In the genomic region with DNA sequence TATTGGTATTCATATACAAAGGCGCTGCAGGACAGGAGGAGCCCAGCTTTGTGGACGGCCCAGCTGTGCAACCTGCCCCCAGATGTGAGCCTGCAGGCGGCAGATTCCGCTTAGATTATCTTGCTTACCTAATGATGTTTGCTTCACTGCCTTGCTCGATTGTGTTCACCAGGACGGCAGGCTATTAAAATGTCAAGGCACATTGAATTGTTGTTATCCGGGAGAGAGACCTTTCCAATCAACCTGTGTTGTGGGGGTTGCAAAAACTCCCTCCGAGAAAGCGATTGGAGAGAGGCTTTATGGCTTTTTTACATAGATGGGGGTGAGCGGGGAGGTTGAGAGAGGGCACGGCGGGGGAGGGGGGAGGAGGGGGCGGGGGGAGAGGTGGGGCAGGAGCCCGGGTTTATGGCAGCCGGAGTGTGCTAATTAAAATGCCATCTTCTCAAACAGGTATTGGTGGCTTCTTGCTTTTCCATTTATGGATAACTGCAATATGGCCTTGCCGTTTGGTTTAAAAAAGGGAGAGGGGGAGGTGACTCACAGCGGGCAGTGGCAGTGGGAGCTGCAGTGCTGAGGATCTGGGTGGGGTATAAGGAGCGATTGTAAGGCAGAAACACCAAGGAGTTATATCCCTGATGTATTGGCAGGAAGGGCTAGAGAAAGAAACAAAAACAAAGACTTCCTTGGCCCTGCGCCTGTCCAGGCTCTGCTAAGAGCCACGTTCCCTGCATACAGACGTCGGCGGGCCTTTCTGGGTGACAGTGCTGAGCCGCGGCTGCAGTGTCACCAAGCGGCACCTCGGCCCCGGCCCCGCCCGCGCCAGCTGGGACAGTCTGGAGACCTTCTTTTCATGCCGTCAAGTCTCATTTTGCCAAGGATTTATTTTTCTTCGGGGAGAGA, we compare ENCODE assay signal across 8 cellular contexts.
DNase-seq lines count a peak whose midpoint lies in the region; ATAC-seq lines count a peak whose summit lies in the region.

No MANE protein-coding gene starts in this region.

- H4K91ac ChIP-seq in mesenchymal stem cell (ENCODE audit: low read length) = no peak overlapping the region

- H3K18ac ChIP-seq in mesenchymal stem cell (ENCODE audit: low read depth in 1 of 2, low read length in 2 of 2) = peak overlapping the region in 1 of 2 experiments; percentile 56

- peak overlapping the region; percentile 62 for H4K8ac ChIP-seq in mesenchymal stem cell (ENCODE audit: low read length)

- H3K4me2 ChIP-seq in mesenchymal stem cell (ENCODE audit: low read length, poor library complexity, severe bottlenecking) = peak overlapping the region; percentile 83

- H2BK120ac ChIP-seq in mesenchymal stem cell (ENCODE audit: low read depth, low read length) = no peak overlapping the region

- no peak overlapping the region for H3K23ac ChIP-seq in mesenchymal stem cell (ENCODE audit: low read length in 2 of 2)

- H2BK15ac ChIP-seq in mesenchymal stem cell (ENCODE audit: low read depth, poor library complexity, severe bottlenecking) = no peak overlapping the region

- no peak overlapping the region for H3K27ac ChIP-seq in mesenchymal stem cell (ENCODE audit: low read length, poor library complexity, severe bottlenecking)

- H2BK12ac ChIP-seq in mesenchymal stem cell (ENCODE audit: low read length in 2 of 2) = peak overlapping the region in 1 of 2 experiments; percentile 4

- peak overlapping the region; percentile 90 for H2AFZ ChIP-seq in mesenchymal stem cell (ENCODE audit: low read depth, low read length)

- H3K36me3 ChIP-seq in endocrine pancreas (ENCODE audit: control insufficient read depth, insufficient read depth, low read length) = no peaks in the 10 kb centered on the region
- no peaks in the 10 kb centered on the region for H3K36me3 ChIP-seq in mesenchymal stem cell (ENCODE audit: control insufficient read depth in 1 of 2, insufficient read depth in 2 of 2, low read depth in 1 of 2, low read length in 2 of 2)

- no peak overlapping the region for H2AK5ac ChIP-seq in mesenchymal stem cell (ENCODE audit: low read length, severe bottlenecking)

- H3K9me3 ChIP-seq in endocrine pancreas (ENCODE audit: control insufficient read depth, low read length) (no peaks in the 10 kb centered on the region), mesenchymal stem cell (ENCODE audit: control insufficient read depth, low read length) (no peaks in the 10 kb centered on the region)

- peak overlapping the region; percentile 96 for H3K9ac ChIP-seq in endocrine pancreas (ENCODE audit: control insufficient read depth, insufficient read depth, low read length)
- peak overlapping the region; percentile 98 for H3K9ac ChIP-seq in mesenchymal stem cell (ENCODE audit: low read length)

- no peak overlapping the region for H3K4ac ChIP-seq in mesenchymal stem cell (ENCODE audit: low read depth in 1 of 2, low read length in 2 of 2)

- DNase-seq in AG20443 (ENCODE audit: low spot score) (peak; percentile 73), NCI-H446 treated with DMSO at 0.1 percent for 48 hours (lab: John Stamatoyannopoulos, UW) (peak; percentile 14), mesenchymal stem cell (peak; percentile 34)
- peak; percentile 36 to 37 (median 36) for DNase-seq in activated CD8-positive, alpha-beta memory T cell treated with anti-CD3 and anti-CD28 coated beads for 48 hours (ENCODE audit: low read depth in 2 of 3, low spot score in 2 of 3)
- peak; percentile 14 for DNase-seq in stimulated activated CD8-positive, alpha-beta memory T cell treated with anti-CD3 and anti-CD28 coated beads, Interleukin-15, amount 100 ng/mL, for 1 hour (ENCODE audit: low read depth)

- H3K4me1 ChIP-seq in endocrine pancreas (ENCODE audit: control insufficient read depth, insufficient read depth, low read length) = no peaks in the 10 kb centered on the region
- H3K4me1 ChIP-seq in mesenchymal stem cell (ENCODE audit: control insufficient read depth, insufficient read depth, low read depth, low read length) = peaks cover 9% of the 10 kb centered on the region

- ATAC-seq in GM18907 (IDR thresholded peaks at IDR 0.05; ENCODE audit: unreplicated experiment) (peak; percentile 82), HG03135 (IDR thresholded peaks at IDR 0.05; ENCODE audit: unreplicated experiment) (peak; percentile 90)

- no peak overlapping the region for H3K14ac ChIP-seq in mesenchymal stem cell (ENCODE audit: low read length in 2 of 2)

- H3K4me3 ChIP-seq in endocrine pancreas (ENCODE audit: control insufficient read depth, insufficient read depth, low read length) = peak overlapping the region; percentile 68
- peak overlapping the region; percentile 55 to 92 for H3K4me3 ChIP-seq in mesenchymal stem cell (ENCODE audit: insufficient read depth in 1 of 2, low read depth in 1 of 2, low read length in 2 of 2)

- no peak overlapping the region for H2BK5ac ChIP-seq in mesenchymal stem cell (ENCODE audit: low read depth, low read length, poor library complexity, severe bottlenecking)

- 8% methylated on average over 30 of the region's 33 CpGs for WGBS in mesenchymal stem cell

- H3K79me1 ChIP-seq in mesenchymal stem cell (replicated peaks; ENCODE audit: low read length, poor library complexity, severe bottlenecking) = no peaks in the 10 kb centered on the region

- no peaks in the 10 kb centered on the region for H3K27me3 ChIP-seq in endocrine pancreas (ENCODE audit: control insufficient read depth, insufficient read depth, low read length)
- H3K27me3 ChIP-seq in mesenchymal stem cell (ENCODE audit: control insufficient read depth in 1 of 2, insufficient read depth in 1 of 2, low read length in 2 of 2) = peaks cover 0 to 13% of the 10 kb centered on the region in 2 experiments

Comparison
In these comparisons a context has a peak if more than half of its experiments do, and no peak if none do; other contexts are left out.
1. DNase-seq: peak in every context shown above with its lines; median percentile 73 in AG20443; 36 in activated CD8-positive, alpha-beta memory T cell treated with anti-CD3 and anti-CD28 coated beads for 48 hours; 34 in mesenchymal stem cell; 14 in NCI-H446 treated with DMSO at 0.1 percent for 48 hours; 14 in stimulated activated CD8-positive, alpha-beta memory T cell treated with anti-CD3 and anti-CD28 coated beads, Interleukin-15, amount 100 ng/mL, for 1 hour.